In genomic region chr10:124559372-124560132, GRCh38 we compare ENCODE assay signal across 15 cellular contexts.
DNase-seq lines count a peak whose midpoint lies in the region; ATAC-seq and TF ChIP-seq lines count a peak whose summit lies in the region.
"Had no signal": no experiment of that assay in that cellular context is flagged by ENCODE, and none has a peak within 500 bp of the region (broad histone marks: within the 10 kb centered on the region; RNA-seq: fewer than 3 reads in every experiment).

No MANE protein-coding gene starts in this region.

- no peak overlapping the region for H3K4me3 ChIP-seq in left lung
- peak overlapping the region in 1 of 3 donors; percentile 49 for H3K4me3 ChIP-seq in skeletal muscle tissue (ENCODE audit: low read length in 3 of 3)
- H3K4me3 ChIP-seq: neural progenitor cell had no signal

- peaks cover 5% of the 10 kb centered on the region for H3K9me3 Mint-ChIP-seq in chondrocyte (ENCODE audit: low read depth)
- H3K9me3 Mint-ChIP-seq in activated naive CD4-positive, alpha-beta T cell treated with anti-CD3 and anti-CD28 coated beads, Interleukin-2, amount 50 U/mL, for 72 hours: peaks cover 0 to 5% of the 10 kb centered on the region in 2 donors

- no peaks in the 10 kb centered on the region for H3K9me3 ChIP-seq in left lung
- no peaks in the 10 kb centered on the region for H3K9me3 ChIP-seq in skeletal muscle tissue (ENCODE audit: control insufficient read depth in 3 of 3, low read length in 3 of 3)

- H3K4me1 Mint-ChIP-seq in chondrocyte (ENCODE audit: low read depth): peaks cover 55% of the 10 kb centered on the region
- H3K4me1 Mint-ChIP-seq: CD8-positive, alpha-beta memory T cell; stimulated activated naive CD8-positive, alpha-beta T cell treated with anti-CD3 and anti-CD28 coated beads, Interleukin-15, amount 100 ng/mL, for 72 hours had no signal

- H3K27ac ChIP-seq in left lung: peak overlapping the region in 1 of 2 donors; percentile 44
- H3K27ac ChIP-seq in skeletal muscle tissue (ENCODE audit: low read depth, low read length): peak overlapping the region; percentile 51
- H3K27ac ChIP-seq: neural progenitor cell had no signal

- H3K36me3 Mint-ChIP-seq in chondrocyte (ENCODE audit: low read depth): no peaks in the 10 kb centered on the region
- H3K36me3 Mint-ChIP-seq in activated naive CD4-positive, alpha-beta T cell treated with anti-CD3 and anti-CD28 coated beads, Interleukin-2, amount 50 U/mL, for 72 hours: no peaks in the 10 kb centered on the region
- H3K36me3 Mint-ChIP-seq: neural progenitor cell had no signal

- no peak for ATAC-seq in left lung
- ATAC-seq in activated naive CD4-positive, alpha-beta T cell treated with anti-CD3 and anti-CD28 coated beads, Interleukin-2, amount 50 U/mL, for 72 hours: no peak
- ATAC-seq in GM21529 (IDR thresholded peaks at IDR 0.05; ENCODE audit: unreplicated experiment): no peak
- ATAC-seq: activated CD4-positive, CD25-positive, alpha-beta regulatory T cell treated with anti-CD3 and anti-CD28 coated beads, Interleukin-2, amount 50 U/mL, for 24 hours; stimulated activated naive CD8-positive, alpha-beta T cell treated with anti-CD3 and anti-CD28 coated beads, Interleukin-15, amount 100 ng/mL, for 72 hours had no signal

- intact Hi-C loops in left lung (cut with DNase I): no loop called here

- no peak for TF ChIP-seq CTCF in chondrocyte (IDR thresholded peaks at IDR 0.05)
- TF ChIP-seq CTCF in left lung (IDR thresholded peaks at IDR 0.05): no peak

- H3K4me3 Mint-ChIP-seq in chondrocyte (ENCODE audit: unreplicated experiment): no peak overlapping the region
- H3K4me3 Mint-ChIP-seq: CD8-positive, alpha-beta memory T cell; neural progenitor cell; stimulated activated naive CD8-positive, alpha-beta T cell treated with anti-CD3 and anti-CD28 coated beads, Interleukin-15, amount 100 ng/mL, for 72 hours; T-helper 1 cell treated with Interleukin-12 subunit alpha and Interleukin-12 subunit beta and Interleukin-4 antibody, amounts not matched to agents 30 μg/mL and 1 μg/mL, for 36 hours had no signal

- in situ Hi-C loops in G401 (cut with HindIII; ENCODE audit: low sequenced_read_pairs): no loop called here

- H3K36me3 ChIP-seq in left lung (no peaks in the 10 kb centered on the region), skeletal muscle tissue (ENCODE audit: control insufficient read depth in 3 of 3, insufficient read depth in 3 of 3, low read length in 3 of 3) (no peaks in the 10 kb centered on the region)
- H3K36me3 ChIP-seq: neural progenitor cell had no signal

- peak overlapping the region in 1 of 3 donors; percentile 23 for H3K9ac ChIP-seq in skeletal muscle tissue (ENCODE audit: low read depth in 1 of 3, low read length in 3 of 3)
- H3K9ac ChIP-seq: neural progenitor cell had no signal

- peak; percentile 68 for DNase-seq in G401 (ENCODE audit: low spot score)
- DNase-seq in chondrocyte (ENCODE audit: low spot score): peak; percentile 75
- DNase-seq in left lung: peak; percentile 28 to 44
- DNase-seq in activated naive CD4-positive, alpha-beta T cell treated with anti-CD3 and anti-CD28 coated beads, Interleukin-2, amount 50 U/mL, for 72 hours (ENCODE audit: low spot score in 2 of 2): no peak
- DNase-seq in COR-L47 (lab: John Stamatoyannopoulos, UW): no peak
- no peak for DNase-seq in UCSD-AML1 (lab: John Stamatoyannopoulos, UW; ENCODE audit: unreplicated experiment)
- DNase-seq: activated naive CD4-positive, alpha-beta T cell treated with anti-CD3 and anti-CD28 coated beads, Interleukin-2, amount 50 U/mL, for 16 hours; stimulated activated CD4-positive, alpha-beta T cell treated with anti-CD3 and anti-CD28 coated beads, Interleukin-12 subunit alpha, Interleukin-12 subunit beta, amount 100 ng/mL, for 4 hours; stimulated activated naive CD8-positive, alpha-beta T cell treated with anti-CD3 and anti-CD28 coated beads, Interleukin-15, amount 100 ng/mL, for 72 hours had no signal

- no peaks in the 10 kb centered on the region for H3K27me3 Mint-ChIP-seq in chondrocyte (ENCODE audit: low read depth)
- H3K27me3 Mint-ChIP-seq: CD8-positive, alpha-beta memory T cell; stimulated activated naive CD8-positive, alpha-beta T cell treated with anti-CD3 and anti-CD28 coated beads, Interleukin-15, amount 100 ng/mL, for 72 hours had no signal

- H3K27me3 ChIP-seq in left lung (no peaks in the 10 kb centered on the region), skeletal muscle tissue (ENCODE audit: control insufficient read depth in 3 of 3, insufficient read depth in 3 of 3, low read length in 3 of 3) (no peaks in the 10 kb centered on the region)
- H3K27me3 ChIP-seq: neural progenitor cell had no signal

- H3K4me1 ChIP-seq in left lung: peaks cover 2 to 9% of the 10 kb centered on the region in 2 donors
- H3K4me1 ChIP-seq in skeletal muscle tissue (ENCODE audit: control insufficient read depth in 3 of 3, insufficient read depth in 3 of 3, low read length in 3 of 3): peaks cover 29 to 43% (median 40%) of the 10 kb centered on the region in 3 donors

- H3K27ac Mint-ChIP-seq in chondrocyte (ENCODE audit: unreplicated experiment): peak overlapping the region; percentile 77
- H3K27ac Mint-ChIP-seq in activated naive CD4-positive, alpha-beta T cell treated with anti-CD3 and anti-CD28 coated beads, Interleukin-2, amount 50 U/mL, for 72 hours: no peak overlapping the region
- H3K27ac Mint-ChIP-seq: CD8-positive, alpha-beta memory T cell; neural progenitor cell; stimulated activated naive CD8-positive, alpha-beta T cell treated with anti-CD3 and anti-CD28 coated beads, Interleukin-15, amount 100 ng/mL, for 72 hours; T-helper 1 cell treated with Interleukin-12 subunit alpha and Interleukin-12 subunit beta and Interleukin-4 antibody, amounts not matched to agents 30 μg/mL and 1 μg/mL, for 36 hours had no signal

Comparison
In these comparisons a context has a peak if more than half of its experiments do, and no peak if none do; other contexts are left out.
1. DNase-seq: peak in G401 (single experiment), chondrocyte (single experiment) and left lung (2 of 2); none in activated naive CD4-positive, alpha-beta T cell treated with anti-CD3 and anti-CD28 coated beads, Interleukin-2, amount 50 U/mL, for 72 hours (0 of 2), COR-L47 (single experiment) and UCSD-AML1 (single experiment).